36 cellular contexts compared by ENCODE assay signal in the genomic region with DNA sequence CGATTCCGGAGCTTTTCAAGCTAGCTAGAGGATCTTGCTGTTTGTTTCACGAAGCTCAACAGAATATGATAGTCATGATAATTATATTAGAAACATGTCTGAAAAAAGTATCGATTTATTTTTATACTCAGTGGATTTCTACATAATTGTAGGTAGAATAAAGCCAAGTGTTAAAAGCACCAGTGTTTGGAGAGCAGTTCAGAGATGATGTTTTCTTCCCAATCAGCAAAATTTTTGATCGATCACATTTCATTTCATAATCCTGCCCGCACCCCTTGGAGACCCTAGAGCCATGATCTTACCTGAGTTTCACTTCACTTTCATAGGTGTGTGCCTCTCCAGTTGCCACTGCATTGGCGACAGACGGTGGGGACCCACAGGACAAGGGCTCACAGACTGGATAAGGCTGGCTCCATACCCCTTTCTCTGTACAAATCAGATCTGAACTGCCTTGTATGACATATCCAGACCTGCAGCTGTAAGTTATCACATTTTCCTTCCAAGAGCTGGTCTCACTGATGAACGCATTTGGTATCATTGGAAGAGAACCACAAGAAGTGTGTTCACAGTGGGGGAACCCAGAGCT.
"Had no signal": no experiment of that assay in that cellular context is flagged by ENCODE, and none has a peak within 500 bp of the region (broad histone marks: within the 10 kb centered on the region; RNA-seq: fewer than 3 reads in every experiment).

No MANE protein-coding gene starts in this region.

- H3K27me3 ChIP-seq: MG63 had no signal

- DNase-seq: Karpas-422, Kasumi-1, MG63, MM.1S, MV-4-11, NCI-H1048, NCI-H1092, NCI-H1092 treated with DMSO at 0.1 percent for 48 hours, NCI-H1105, NCI-H1105 treated with DMSO at 0.1 percent for 48 hours, NCI-H1417, NCI-H1417 treated with DMSO at 0.1 percent for 48 hours, NCI-H1436, NCI-H1436 treated with DMSO at 0.1 percent for 48 hours, NCI-H146, NCI-H1694, NCI-H1694 treated with DMSO at 0.1 percent for 48 hours, NCI-H187, NCI-H187 treated with DMSO at 0.1 percent for 48 hours, NCI-H1930, NCI-H2029, NCI-H2029 treated with DMSO at 0.1 percent for 48 hours, NCI-H2081, NCI-H2081 treated with DMSO at 0.1 percent for 48 hours, NCI-H2107, NCI-H2171, NCI-H2171 treated with DMSO at 0.1 percent for 48 hours, NCI-H2227 treated with DMSO at 0.1 percent for 48 hours, NCI-H226, NCI-H345, NCI-H446, NCI-H446 treated with DMSO at 0.1 percent for 48 hours, NCI-H510A, NCI-H510A treated with DMSO at 0.1 percent for 48 hours, NCI-H524, NCI-H524 treated with DMSO at 0.1 percent for 48 hours had no signal

- H3K9me3 ChIP-seq: MG63 had no signal

- H3K4me3 ChIP-seq: MG63 had no signal
